8 cellular contexts compared by ENCODE assay signal in the genomic region with DNA sequence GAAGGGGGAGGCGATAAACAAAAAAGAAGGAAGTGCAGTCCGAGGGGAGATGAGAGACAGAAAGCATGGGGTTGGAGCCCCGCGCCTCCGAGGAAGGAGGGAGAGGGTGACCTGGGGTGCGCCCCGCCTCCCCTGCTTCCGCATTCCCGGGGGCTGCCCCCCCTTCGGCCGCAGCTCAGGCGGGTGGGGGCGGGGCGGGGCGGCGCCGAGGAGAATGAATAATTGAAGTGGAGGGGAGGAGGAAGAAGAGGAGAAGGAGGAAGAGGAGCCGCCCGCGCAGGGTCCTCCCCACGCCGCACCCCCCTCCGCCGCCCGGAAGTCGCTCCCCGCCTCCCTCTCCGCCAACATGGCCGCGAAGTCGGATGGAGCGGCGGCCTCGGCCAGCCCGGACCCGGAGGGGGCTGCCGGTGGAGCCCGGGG. TPM values are rescaled to one million over a fixed set of nuclear protein-coding genes. Genes with fewer than 3 reads are reported as not detected.
DNase-seq lines count a peak whose midpoint lies in the region; ATAC-seq and TF ChIP-seq lines count a peak whose summit lies in the region.

A gene with protein sequence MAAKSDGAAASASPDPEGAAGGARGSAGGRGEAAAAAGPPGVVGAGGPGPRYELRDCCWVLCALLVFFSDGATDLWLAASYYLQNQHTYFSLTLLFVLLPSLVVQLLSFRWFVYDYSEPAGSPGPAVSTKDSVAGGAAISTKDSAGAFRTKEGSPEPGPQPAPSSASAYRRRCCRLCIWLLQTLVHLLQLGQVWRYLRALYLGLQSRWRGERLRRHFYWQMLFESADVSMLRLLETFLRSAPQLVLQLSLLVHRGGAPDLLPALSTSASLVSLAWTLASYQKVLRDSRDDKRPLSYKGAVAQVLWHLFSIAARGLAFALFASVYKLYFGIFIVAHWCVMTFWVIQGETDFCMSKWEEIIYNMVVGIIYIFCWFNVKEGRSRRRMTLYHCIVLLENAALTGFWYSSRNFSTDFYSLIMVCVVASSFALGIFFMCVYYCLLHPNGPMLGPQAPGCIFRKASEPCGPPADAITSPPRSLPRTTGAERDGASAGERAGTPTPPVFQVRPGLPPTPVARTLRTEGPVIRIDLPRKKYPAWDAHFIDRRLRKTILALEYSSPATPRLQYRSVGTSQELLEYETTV (plus strand): TSS at position 322 of the 420 bp plus-strand sequence. CDS start 25 bp downstream, at position 347.

- peak; percentile 23 for ATAC-seq in activated B cell treated with CpG ODN at 0.5 μM for 24 hours (ENCODE audit: low read depth)
- no peak for ATAC-seq in lung (ENCODE audit: insufficient read depth, low FRiP score)
- no peak for ATAC-seq in omental fat pad (ENCODE audit: low FRiP score)
- no peak for ATAC-seq in GM18520 (IDR thresholded peaks at IDR 0.05; ENCODE audit: unreplicated experiment)

- H3K36me3 ChIP-seq in Caco-2 (ENCODE audit: control insufficient read depth, insufficient read depth, low read length) (no peaks in the 10 kb centered on the region), lung (ENCODE audit: control insufficient read depth in 2 of 2, insufficient read depth in 2 of 2, low read length in 2 of 2) (no peaks in the 10 kb centered on the region)

- H3K9me3 ChIP-seq in Caco-2, result 0 out of 2 replicates have a peak, but pooled peaks cover 3% of the 10 kb centered on the region
- H3K9me3 ChIP-seq in lung (ENCODE audit: control insufficient read depth in 2 of 2, insufficient read depth in 1 of 2, low read length in 1 of 2), result peaks cover 0 to 2% of the 10 kb centered on the region in 2 donors

- TF ChIP-seq CTCF in Caco-2 (IDR thresholded peaks at IDR 0.05; ENCODE audit: insufficient read depth in 1 of 2, low read depth in 1 of 2, low read length in 1 of 2, severe bottlenecking in 1 of 2, unreplicated experiment in 1 of 2) (no peak), activated B cell treated with CpG ODN at 0.5 μM for 24 hours (IDR thresholded peaks at IDR 0.05) (no peak), lung (IDR thresholded peaks at IDR 0.05; ENCODE audit: control extremely low read depth, extremely low read depth) (no peak), omental fat pad (IDR thresholded peaks at IDR 0.05) (no peak)

- intact Hi-C loops in Caco-2 (cut with micrococcal nuclease; ENCODE audit: unreplicated experiment) (loop anchor here (5.0 kb wide), 2 partner anchors 49 to 64 kb away; no protein-coding TSS in a partner anchor), activated B cell treated with CpG ODN at 0.5 μM for 24 hours (cut with micrococcal nuclease) (loop anchor here (1.0 to 5.0 kb wide), 2 partner anchors 16 to 64 kb away; partner anchors contain the start of gene PDRG1)

- peaks cover 2% of the 10 kb centered on the region for H3K27me3 ChIP-seq in Caco-2 (replicated peaks; ENCODE audit: control insufficient read depth, insufficient read depth, low read length)
- H3K27me3 ChIP-seq in lung (ENCODE audit: control insufficient read depth, insufficient read depth), result peaks cover 3% of the 10 kb centered on the region

- H3K4me1 ChIP-seq in Caco-2 (0 out of 2 replicates have a peak, but pooled peaks cover 11% of the 10 kb centered on the region), lung (ENCODE audit: control insufficient read depth in 2 of 2, insufficient read depth in 2 of 2, low read length in 2 of 2) (peaks cover 2 to 6% of the 10 kb centered on the region in 2 donors)

- no peak within 1 kb of the TSS for H3K27ac ChIP-seq in lung (ENCODE audit: low read depth in 1 of 2, low read length in 1 of 2)

- no TSS peak for BruUV-seq in Caco-2 (replicated peaks; lab: Mats Ljungman, UMichigan)

- H3K36me3 Mint-ChIP-seq in Caco-2 (ENCODE audit: insufficient read depth, unreplicated experiment) (no peaks in the 10 kb centered on the region), activated B cell treated with CpG ODN at 0.5 μM for 24 hours (ENCODE audit: low read depth) (no peaks in the 10 kb centered on the region)

- peak within 1 kb of the TSS; percentile 61 for H3K4me3 Mint-ChIP-seq in Caco-2 (ENCODE audit: unreplicated experiment)
- H3K4me3 Mint-ChIP-seq in activated B cell treated with CpG ODN at 0.5 μM for 24 hours, result peak within 1 kb of the TSS; percentile 85

- POLR2A ChIA-PET in Caco-2 (lab: Charles Lee), result interaction anchor here (0.6 kb wide), 1 partner anchor 37 kb away, joined by 4 read pairs; no protein-coding TSS in a partner anchor
- POLR2A ChIA-PET in activated B cell treated with CpG ODN at 0.5 μM for 24 hours (lab: Charles Lee), result no interaction called here

- CTCF ChIA-PET in Caco-2 (lab: Charles Lee), result interaction anchor here (0.6 to 2.9 kb wide), 4 partner anchors 16 to 309 kb away, joined by 3 to 23 read pairs (median 7); partner anchors contain the start of gene PDRG1
- CTCF ChIA-PET in activated B cell treated with CpG ODN at 0.5 μM for 24 hours (lab: Charles Lee), result no interaction called here

- H3K9me3 Mint-ChIP-seq in Caco-2 (ENCODE audit: unreplicated experiment) (no peaks in the 10 kb centered on the region), activated B cell treated with CpG ODN at 0.5 μM for 24 hours (no peaks in the 10 kb centered on the region)

- 0 to 2% methylated on average over 20 to 38 of the region's 38 CpGs for WGBS in lung, 2 donors

- H3K27me3 Mint-ChIP-seq in Caco-2 (ENCODE audit: insufficient read depth, unreplicated experiment), result peaks cover 34% of the 10 kb centered on the region
- H3K27me3 Mint-ChIP-seq in activated B cell treated with CpG ODN at 0.5 μM for 24 hours, result peaks cover 44% of the 10 kb centered on the region

- DNase-seq in Caco-2 (no peak), activated B cell treated with CpG ODN at 0.5 μM for 24 hours (no peak), lung (ENCODE audit: low spot score) (no peak), SW 1271 (lab: John Stamatoyannopoulos, UW) (no peak), omental fat pad (ENCODE audit: low spot score) (no peak), OCI-M2 (lab: John Stamatoyannopoulos, UW; ENCODE audit: unreplicated experiment) (no peak)
- DNase-seq in Jurkat, Clone E6-1 (ENCODE audit: low read depth, low spot score), result peak; percentile 44

- H3K27ac Mint-ChIP-seq in Caco-2 (ENCODE audit: unreplicated experiment) (no peak within 1 kb of the TSS), activated B cell treated with CpG ODN at 0.5 μM for 24 hours (peak within 1 kb of the TSS; percentile 12)

- H3K4me3 ChIP-seq in Caco-2 (ENCODE audit: low read depth, low read length) (no peak within 1 kb of the TSS), lung (peak within 1 kb of the TSS; percentile 26)
- H3K4me3 ChIP-seq in Jurkat, Clone E6-1 (ENCODE audit: low read length), result peak within 1 kb of the TSS; percentile 55

- H3K4me1 Mint-ChIP-seq in Caco-2 (ENCODE audit: low read depth, unreplicated experiment) (no peaks in the 10 kb centered on the region), activated B cell treated with CpG ODN at 0.5 μM for 24 hours (peaks cover 14% of the 10 kb centered on the region)

RNA-seq across cellular contexts. Expression of the gene that starts here (rescaled TPM):
- total RNA-seq in Caco-2 (2022), result not detected in 2 replicates
- not detected for polyA plus RNA-seq in Jurkat, Clone E6-1 (2012; ENCODE audit: insufficient read depth, insufficient read length)
- 0.04 and 0.12 TPM in 2 replicates for total RNA-seq in activated B cell treated with CpG ODN at 0.5 μM for 24 hours
- total RNA-seq in lung, result under 1 TPM; 0.03 to 0.12 TPM
- polyA plus RNA-seq in lung, result under 1 TPM; 0.02 to 0.08 TPM
- not detected for total RNA-seq in omental fat pad

Comparison
In these comparisons a context has a peak if more than half of its experiments do, and no peak if none do; other contexts are left out.
1. Peak in ATAC-seq in activated B cell treated with CpG ODN at 0.5 μM for 24 hours; RNA of the gene not detected or under 1 TPM.